Comparison of ENCODE assay signal across 25 cellular contexts in the genomic region with DNA sequence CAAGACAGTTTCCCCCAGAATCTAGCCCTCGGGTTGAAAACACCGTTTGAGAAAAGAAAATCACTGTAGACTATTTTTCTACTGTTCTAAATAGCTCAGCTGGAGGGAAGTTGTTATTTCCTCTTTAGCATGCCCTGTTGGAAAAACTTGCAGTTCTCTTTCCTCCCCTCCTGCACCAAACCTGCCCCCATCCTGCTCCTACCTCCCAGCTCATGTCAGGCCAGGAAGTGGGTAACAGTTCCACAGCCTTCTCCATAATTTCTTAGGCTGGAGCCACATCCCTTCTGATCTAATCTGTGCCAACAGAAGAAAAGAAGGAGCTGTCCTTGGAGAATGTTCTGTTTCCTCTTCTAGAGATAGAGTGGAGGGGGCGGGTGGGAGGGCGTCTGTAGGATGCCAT.
"Had no signal": no experiment of that assay in that cellular context is flagged by ENCODE, and none has a peak within 500 bp of the region (broad histone marks: within the 10 kb centered on the region; RNA-seq: fewer than 3 reads in every experiment).

No MANE protein-coding gene starts in this region.

- H3K27me3 ChIP-seq: esophagus muscularis mucosa, heart right ventricle, left lung, neutrophil, pancreas, right atrium auricular region, stomach, thyroid gland, vagina had no signal

- H3K27ac ChIP-seq: coronary artery, esophagus muscularis mucosa, heart right ventricle, left lung, neutrophil, pancreas, right atrium auricular region, stomach, thyroid gland, vagina had no signal

- H3K36me3 ChIP-seq: esophagus muscularis mucosa, heart right ventricle, left lung, neutrophil, pancreas, right atrium auricular region, stomach, thyroid gland, vagina had no signal

- ATAC-seq: heart right ventricle, left cardiac atrium, left lung, natural killer cell, pancreas, sciatic nerve had no signal

- H3K4me3 ChIP-seq: coronary artery, esophagus muscularis mucosa, heart right ventricle, left lung, pancreas, right atrium auricular region, smooth muscle cell, stomach, thyroid gland, vagina had no signal

- H3K9me3 ChIP-seq: esophagus muscularis mucosa, heart right ventricle, left lung, neutrophil, pancreas, right atrium auricular region, stomach, thyroid gland, vagina had no signal

- H3K4me2 ChIP-seq: smooth muscle cell had no signal

- H3K4me1 ChIP-seq: esophagus muscularis mucosa, left lung, pancreas, right atrium auricular region, stomach, thyroid gland, vagina had no signal

- DNase-seq: foreskin melanocyte; glutamatergic neuron; heart right ventricle; hippocampal formation; left cardiac atrium; left lung; mammary epithelial cell; mesendoderm; natural killer cell; pancreas; stimulated activated CD4-positive, alpha-beta T cell treated with anti-CD3 and anti-CD28 coated beads, Interleukin-12 subunit alpha, Interleukin-12 subunit beta, amount 100 ng/mL, for 4 hours; stimulated activated CD4-positive, alpha-beta T cell treated with anti-CD3 and anti-CD28 coated beads, Interleukin-1b, Interleukin-23, amount 100 ng/mL, for 48 hours; stimulated activated CD4-positive, alpha-beta T cell treated with anti-CD3 and anti-CD28 coated beads, Interleukin-4, amount 100 ng/mL, for 1 hour; stimulated activated CD8-positive, alpha-beta memory T cell treated with anti-CD3 and anti-CD28 coated beads, Interleukin-4, amount 100 ng/mL, for 48 hours; stimulated activated naive CD4-positive, alpha-beta T cell; stomach; thyroid gland; trophoblast cell had no signal
